In the genomic region with DNA sequence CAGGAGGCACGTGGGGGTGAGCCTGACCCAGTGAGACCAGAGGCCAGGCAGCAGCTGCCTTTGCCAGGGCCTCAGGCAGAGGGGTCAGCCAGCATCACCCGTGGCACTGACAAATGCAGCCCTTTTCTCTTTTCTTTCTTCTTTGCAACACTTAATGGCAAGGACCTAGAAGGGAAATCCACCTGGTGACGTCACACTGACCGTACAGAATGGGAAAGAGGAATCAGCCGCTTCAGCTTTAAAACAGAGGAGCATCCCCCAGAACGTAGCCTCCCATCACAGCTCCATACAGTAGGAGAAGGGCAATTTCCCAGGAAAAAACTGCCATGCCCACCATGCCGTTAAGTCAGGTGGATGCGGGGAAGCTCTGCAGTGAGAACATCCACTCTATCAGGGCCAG, we compare ENCODE assay signal across 27 cellular contexts.
"Had no signal": no experiment of that assay in that cellular context is flagged by ENCODE, and none has a peak within 500 bp of the region (broad histone marks: within the 10 kb centered on the region; RNA-seq: fewer than 3 reads in every experiment).

No MANE protein-coding gene starts in this region.

- H3K36me3 ChIP-seq: colonic mucosa, esophagus squamous epithelium, gastrocnemius medialis, heart right ventricle, left lung, lower lobe of right lung had no signal

- DNase-seq: colonic mucosa; cortex of kidney; effector CD8-positive, alpha-beta T cell; effector memory CD8-positive, alpha-beta T cell; endodermal cell; erythroblast; esophagus squamous epithelium; foreskin fibroblast; foreskin melanocyte; gastrocnemius medialis; glutamatergic neuron; head of caudate nucleus; heart right ventricle; hippocampal formation; left cardiac atrium; left lung; left ventricle myocardium superior; lower lobe of right lung; mesenchymal stem cell; mucosa of descending colon had no signal

- H3K36me3 Mint-ChIP-seq: mesothelial cell of epicardium had no signal

- H3K27ac ChIP-seq: colonic mucosa, epithelial cell of prostate, esophagus squamous epithelium, gastrocnemius medialis, heart right ventricle, left lung, lower lobe of right lung had no signal

- H3K27me3 Mint-ChIP-seq: dendritic cell treated with granulocyte-macrophage colony-stimulating factor and Interleukin-4, amounts not matched to agents 40 ng/mL and 50 ng/mL, for 4 days had no signal

- H3K4me3 Mint-ChIP-seq: dendritic cell treated with granulocyte-macrophage colony-stimulating factor and Interleukin-4, amounts not matched to agents 40 ng/mL and 50 ng/mL, for 4 days; effector memory CD8-positive, alpha-beta T cell; endodermal cell; mesothelial cell of epicardium had no signal

- H3K9me3 ChIP-seq: colonic mucosa, gastrocnemius medialis, heart right ventricle, left lung, lower lobe of right lung, mucosa of descending colon had no signal

- H3K4me1 ChIP-seq: colonic mucosa, esophagus squamous epithelium, gastrocnemius medialis, heart right ventricle, left lung, lower lobe of right lung had no signal

- FAIRE-seq: endometrium, islet of Langerhans, keratinocyte had no signal

- H3K9me3 Mint-ChIP-seq: dendritic cell treated with granulocyte-macrophage colony-stimulating factor and Interleukin-4, amounts not matched to agents 40 ng/mL and 50 ng/mL, for 4 days; effector memory CD8-positive, alpha-beta T cell; endodermal cell; mesothelial cell of epicardium had no signal

- H3K4me1 Mint-ChIP-seq: endodermal cell had no signal

- H3K27ac Mint-ChIP-seq: dendritic cell treated with granulocyte-macrophage colony-stimulating factor and Interleukin-4, amounts not matched to agents 40 ng/mL and 50 ng/mL, for 4 days; effector memory CD8-positive, alpha-beta T cell; endodermal cell; mesothelial cell of epicardium had no signal

- H3K27me3 ChIP-seq: colonic mucosa, esophagus squamous epithelium, gastrocnemius medialis had no signal

- H3K4me3 ChIP-seq: colonic mucosa, esophagus squamous epithelium, gastrocnemius medialis, heart right ventricle, left lung, lower lobe of right lung, mucosa of descending colon had no signal

- ATAC-seq: effector memory CD8-positive, alpha-beta T cell; esophagus mucosa; gastrocnemius medialis; heart right ventricle; left cardiac atrium; left lung; left ventricle myocardium superior; lower lobe of right lung; mucosa of descending colon had no signal
